ENCODE assay signal across 1 cellular context in the genomic region with DNA sequence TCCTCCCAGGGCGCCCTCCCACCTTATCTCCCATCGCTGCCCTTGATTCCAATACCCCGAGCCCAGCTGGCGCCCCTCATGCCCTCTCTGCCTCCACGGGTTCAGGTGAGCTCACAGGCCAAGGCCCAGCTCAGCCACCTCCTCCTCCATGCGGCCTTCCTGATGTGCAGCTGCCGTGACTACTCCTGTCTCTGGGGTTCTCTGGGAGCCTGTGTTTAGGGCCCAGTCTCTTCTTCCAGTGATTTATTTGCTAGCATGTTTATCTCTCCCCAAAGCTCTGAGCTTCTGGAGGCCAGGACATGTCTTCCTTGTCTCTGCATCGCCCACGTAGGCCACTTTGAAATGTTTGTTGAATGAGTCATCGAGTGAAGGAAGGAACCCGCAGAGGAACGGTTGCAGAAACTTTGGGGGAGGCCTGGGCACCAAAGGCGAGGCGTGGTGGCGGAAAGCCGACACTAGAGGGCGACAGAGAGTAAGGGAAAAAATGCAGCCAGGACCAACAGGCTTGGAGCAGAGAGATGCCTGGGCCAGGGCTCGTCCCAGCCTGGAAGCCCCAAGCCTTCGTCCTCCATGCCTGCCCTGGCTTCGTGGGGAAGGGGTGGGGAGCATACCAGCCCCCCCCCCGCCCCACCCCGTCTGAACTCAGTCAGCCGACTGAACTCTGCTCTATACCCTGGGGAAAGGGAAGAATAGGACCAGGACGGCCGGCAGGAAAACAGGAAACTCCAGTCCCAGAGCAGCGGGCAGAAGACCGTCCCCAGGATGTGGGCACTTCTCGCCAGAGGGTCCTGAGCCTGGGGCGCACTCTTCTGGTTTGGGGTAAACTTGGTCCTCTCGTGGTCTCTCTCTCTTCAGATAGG.
TF ChIP-seq lines count a peak whose summit lies in the region.

No MANE protein-coding gene starts in this region.

TF ChIP-seq in K562, 482 proteins besides CTCF, POLR2A, EP300 and RAD21 (continued from another document and continues in another):
- TF ChIP-seq, protein P1, sequence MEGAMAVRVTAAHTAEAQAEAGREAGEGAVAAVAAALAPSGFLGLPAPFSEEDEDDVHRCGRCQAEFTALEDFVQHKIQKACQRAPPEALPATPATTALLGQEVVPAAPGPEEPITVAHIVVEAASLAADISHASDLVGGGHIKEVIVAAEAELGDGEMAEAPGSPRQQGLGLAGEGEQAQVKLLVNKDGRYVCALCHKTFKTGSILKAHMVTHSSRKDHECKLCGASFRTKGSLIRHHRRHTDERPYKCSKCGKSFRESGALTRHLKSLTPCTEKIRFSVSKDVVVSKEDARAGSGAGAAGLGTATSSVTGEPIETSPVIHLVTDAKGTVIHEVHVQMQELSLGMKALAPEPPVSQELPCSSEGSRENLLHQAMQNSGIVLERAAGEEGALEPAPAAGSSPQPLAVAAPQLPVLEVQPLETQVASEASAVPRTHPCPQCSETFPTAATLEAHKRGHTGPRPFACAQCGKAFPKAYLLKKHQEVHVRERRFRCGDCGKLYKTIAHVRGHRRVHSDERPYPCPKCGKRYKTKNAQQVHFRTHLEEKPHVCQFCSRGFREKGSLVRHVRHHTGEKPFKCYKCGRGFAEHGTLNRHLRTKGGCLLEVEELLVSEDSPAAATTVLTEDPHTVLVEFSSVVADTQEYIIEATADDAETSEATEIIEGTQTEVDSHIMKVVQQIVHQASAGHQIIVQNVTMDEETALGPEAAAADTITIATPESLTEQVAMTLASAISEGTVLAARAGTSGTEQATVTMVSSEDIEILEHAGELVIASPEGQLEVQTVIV (CRISPR knock-in tag; IDR thresholded peaks at IDR 0.05; ENCODE audit: borderline replicate concordance), result no peak
- TF ChIP-seq, protein P2, sequence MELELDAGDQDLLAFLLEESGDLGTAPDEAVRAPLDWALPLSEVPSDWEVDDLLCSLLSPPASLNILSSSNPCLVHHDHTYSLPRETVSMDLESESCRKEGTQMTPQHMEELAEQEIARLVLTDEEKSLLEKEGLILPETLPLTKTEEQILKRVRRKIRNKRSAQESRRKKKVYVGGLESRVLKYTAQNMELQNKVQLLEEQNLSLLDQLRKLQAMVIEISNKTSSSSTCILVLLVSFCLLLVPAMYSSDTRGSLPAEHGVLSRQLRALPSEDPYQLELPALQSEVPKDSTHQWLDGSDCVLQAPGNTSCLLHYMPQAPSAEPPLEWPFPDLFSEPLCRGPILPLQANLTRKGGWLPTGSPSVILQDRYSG (tag; conservative IDR thresholded peaks at IDR 0.05; ENCODE audit: low read depth), result no peak
- TF ChIP-seq, protein P3, sequence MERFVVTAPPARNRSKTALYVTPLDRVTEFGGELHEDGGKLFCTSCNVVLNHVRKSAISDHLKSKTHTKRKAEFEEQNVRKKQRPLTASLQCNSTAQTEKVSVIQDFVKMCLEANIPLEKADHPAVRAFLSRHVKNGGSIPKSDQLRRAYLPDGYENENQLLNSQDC (CRISPR knock-in tag; IDR thresholded peaks at IDR 0.05), result no peak
- TF ChIP-seq TRIM24 (IDR thresholded peaks at IDR 0.05), result peak in 1 of 2 experiments; percentile 59; a peak in 2 of 4 replicates
- TF ChIP-seq MTA2 (IDR thresholded peaks at IDR 0.05; ENCODE audit: low read depth), result 0 out of 2 replicates have a peak, but pooled peaks have one; percentile 27
- TF ChIP-seq DMBX1 (CRISPR knock-in tag; IDR thresholded peaks at IDR 0.05; ENCODE audit: borderline replicate concordance), result no peak
- 0 out of 2 replicates have a peak, but pooled peaks have one; percentile 42 for TF ChIP-seq ZNF766 (CRISPR knock-in tag; conservative IDR thresholded peaks at IDR 0.05)
- no peak for TF ChIP-seq STAT5B (CRISPR knock-in tag; IDR thresholded peaks at IDR 0.05)
- no peak for TF ChIP-seq SAP30 (IDR thresholded peaks at IDR 0.05; ENCODE audit: borderline replicate concordance, insufficient read depth, low read depth, low read length, poor library complexity, severe bottlenecking)
- TF ChIP-seq, protein P4, sequence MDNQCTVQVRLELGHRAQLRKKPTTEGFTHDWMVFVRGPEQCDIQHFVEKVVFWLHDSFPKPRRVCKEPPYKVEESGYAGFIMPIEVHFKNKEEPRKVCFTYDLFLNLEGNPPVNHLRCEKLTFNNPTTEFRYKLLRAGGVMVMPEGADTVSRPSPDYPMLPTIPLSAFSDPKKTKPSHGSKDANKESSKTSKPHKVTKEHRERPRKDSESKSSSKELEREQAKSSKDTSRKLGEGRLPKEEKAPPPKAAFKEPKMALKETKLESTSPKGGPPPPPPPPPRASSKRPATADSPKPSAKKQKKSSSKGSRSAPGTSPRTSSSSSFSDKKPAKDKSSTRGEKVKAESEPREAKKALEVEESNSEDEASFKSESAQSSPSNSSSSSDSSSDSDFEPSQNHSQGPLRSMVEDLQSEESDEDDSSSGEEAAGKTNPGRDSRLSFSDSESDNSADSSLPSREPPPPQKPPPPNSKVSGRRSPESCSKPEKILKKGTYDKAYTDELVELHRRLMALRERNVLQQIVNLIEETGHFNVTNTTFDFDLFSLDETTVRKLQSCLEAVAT (IDR thresholded peaks at IDR 0.05), result peak; percentile 31 to 62; a peak in 1 of 4 replicates
- no peak for TF ChIP-seq ILK (tag; IDR thresholded peaks at IDR 0.05; ENCODE audit: borderline replicate concordance, low read depth)
- TF ChIP-seq ZNF436 (CRISPR knock-in tag; IDR thresholded peaks at IDR 0.05), result peak; percentile 91
- no peak for TF ChIP-seq MCM2 (IDR thresholded peaks at IDR 0.05; ENCODE audit: low read depth)
- TF ChIP-seq, protein P5, sequence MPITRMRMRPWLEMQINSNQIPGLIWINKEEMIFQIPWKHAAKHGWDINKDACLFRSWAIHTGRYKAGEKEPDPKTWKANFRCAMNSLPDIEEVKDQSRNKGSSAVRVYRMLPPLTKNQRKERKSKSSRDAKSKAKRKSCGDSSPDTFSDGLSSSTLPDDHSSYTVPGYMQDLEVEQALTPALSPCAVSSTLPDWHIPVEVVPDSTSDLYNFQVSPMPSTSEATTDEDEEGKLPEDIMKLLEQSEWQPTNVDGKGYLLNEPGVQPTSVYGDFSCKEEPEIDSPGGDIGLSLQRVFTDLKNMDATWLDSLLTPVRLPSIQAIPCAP (CRISPR knock-in tag; IDR thresholded peaks at IDR 0.05; ENCODE audit: borderline replicate concordance), result no peak
- TF ChIP-seq CTBP1 (IDR thresholded peaks at IDR 0.05; ENCODE audit: borderline replicate concordance), result peak; percentile 98
- TF ChIP-seq CBFB (CRISPR knock-in tag; IDR thresholded peaks at IDR 0.05), result peak; percentile 66
- 0 out of 2 replicates have a peak, but pooled peaks have one; percentile 8 for TF ChIP-seq MAFK (IDR thresholded peaks at IDR 0.05; ENCODE audit: low read length)
- TF ChIP-seq, protein P6, sequence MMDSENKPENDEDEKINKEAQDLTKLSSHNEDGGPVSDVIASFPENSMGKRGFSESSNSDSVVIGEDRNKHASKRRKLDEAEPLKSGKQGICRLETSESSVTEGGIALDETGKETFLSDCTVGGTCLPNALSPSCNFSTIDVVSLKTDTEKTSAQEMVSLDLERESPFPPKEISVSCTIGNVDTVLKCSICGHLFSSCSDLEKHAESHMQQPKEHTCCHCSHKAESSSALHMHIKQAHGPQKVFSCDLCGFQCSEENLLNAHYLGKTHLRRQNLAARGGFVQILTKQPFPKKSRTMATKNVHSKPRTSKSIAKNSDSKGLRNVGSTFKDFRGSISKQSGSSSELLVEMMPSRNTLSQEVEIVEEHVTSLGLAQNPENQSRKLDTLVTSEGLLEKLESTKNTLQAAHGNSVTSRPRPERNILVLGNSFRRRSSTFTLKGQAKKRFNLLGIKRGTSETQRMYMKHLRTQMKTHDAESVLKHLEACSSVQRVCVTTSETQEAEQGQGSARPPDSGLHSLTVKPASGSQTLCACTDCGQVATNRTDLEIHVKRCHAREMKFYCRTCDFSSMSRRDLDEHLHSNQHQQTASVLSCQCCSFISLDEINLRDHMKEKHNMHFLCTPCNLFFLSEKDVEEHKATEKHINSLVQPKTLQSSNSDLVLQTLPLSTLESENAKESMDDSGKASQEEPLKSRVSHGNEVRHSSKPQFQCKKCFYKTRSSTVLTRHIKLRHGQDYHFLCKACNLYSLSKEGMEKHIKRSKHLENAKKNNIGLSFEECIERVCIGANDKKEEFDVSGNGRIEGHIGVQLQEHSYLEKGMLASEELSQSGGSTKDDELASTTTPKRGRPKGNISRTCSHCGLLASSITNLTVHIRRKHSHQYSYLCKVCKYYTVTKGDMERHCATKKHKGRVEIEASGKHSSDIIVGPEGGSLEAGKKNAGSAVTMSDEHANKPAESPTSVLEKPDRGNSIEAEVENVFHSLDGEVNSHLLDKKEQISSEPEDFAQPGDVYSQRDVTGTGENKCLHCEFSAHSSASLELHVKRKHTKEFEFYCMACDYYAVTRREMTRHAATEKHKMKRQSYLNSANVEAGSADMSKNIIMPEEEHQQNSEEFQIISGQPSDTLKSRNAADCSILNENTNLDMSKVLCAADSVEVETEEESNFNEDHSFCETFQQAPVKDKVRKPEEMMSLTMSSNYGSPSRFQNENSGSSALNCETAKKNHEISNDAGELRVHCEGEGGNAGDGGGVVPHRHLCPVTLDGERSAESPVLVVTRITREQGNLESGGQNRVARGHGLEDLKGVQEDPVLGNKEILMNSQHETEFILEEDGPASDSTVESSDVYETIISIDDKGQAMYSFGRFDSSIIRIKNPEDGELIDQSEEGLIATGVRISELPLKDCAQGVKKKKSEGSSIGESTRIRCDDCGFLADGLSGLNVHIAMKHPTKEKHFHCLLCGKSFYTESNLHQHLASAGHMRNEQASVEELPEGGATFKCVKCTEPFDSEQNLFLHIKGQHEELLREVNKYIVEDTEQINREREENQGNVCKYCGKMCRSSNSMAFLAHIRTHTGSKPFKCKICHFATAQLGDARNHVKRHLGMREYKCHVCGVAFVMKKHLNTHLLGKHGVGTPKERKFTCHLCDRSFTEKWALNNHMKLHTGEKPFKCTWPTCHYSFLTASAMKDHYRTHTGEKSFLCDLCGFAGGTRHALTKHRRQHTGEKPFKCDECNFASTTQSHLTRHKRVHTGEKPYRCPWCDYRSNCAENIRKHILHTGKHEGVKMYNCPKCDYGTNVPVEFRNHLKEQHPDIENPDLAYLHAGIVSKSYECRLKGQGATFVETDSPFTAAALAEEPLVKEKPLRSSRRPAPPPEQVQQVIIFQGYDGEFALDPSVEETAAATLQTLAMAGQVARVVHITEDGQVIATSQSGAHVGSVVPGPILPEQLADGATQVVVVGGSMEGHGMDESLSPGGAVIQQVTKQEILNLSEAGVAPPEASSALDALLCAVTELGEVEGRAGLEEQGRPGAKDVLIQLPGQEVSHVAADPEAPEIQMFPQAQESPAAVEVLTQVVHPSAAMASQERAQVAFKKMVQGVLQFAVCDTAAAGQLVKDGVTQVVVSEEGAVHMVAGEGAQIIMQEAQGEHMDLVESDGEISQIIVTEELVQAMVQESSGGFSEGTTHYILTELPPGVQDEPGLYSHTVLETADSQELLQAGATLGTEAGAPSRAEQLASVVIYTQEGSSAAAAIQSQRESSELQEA (IDR thresholded peaks at IDR 0.05; ENCODE audit: low read depth), result no peak
- no peak for TF ChIP-seq ZNF668 (CRISPR knock-in tag; IDR thresholded peaks at IDR 0.05)
- TF ChIP-seq, protein P7, sequence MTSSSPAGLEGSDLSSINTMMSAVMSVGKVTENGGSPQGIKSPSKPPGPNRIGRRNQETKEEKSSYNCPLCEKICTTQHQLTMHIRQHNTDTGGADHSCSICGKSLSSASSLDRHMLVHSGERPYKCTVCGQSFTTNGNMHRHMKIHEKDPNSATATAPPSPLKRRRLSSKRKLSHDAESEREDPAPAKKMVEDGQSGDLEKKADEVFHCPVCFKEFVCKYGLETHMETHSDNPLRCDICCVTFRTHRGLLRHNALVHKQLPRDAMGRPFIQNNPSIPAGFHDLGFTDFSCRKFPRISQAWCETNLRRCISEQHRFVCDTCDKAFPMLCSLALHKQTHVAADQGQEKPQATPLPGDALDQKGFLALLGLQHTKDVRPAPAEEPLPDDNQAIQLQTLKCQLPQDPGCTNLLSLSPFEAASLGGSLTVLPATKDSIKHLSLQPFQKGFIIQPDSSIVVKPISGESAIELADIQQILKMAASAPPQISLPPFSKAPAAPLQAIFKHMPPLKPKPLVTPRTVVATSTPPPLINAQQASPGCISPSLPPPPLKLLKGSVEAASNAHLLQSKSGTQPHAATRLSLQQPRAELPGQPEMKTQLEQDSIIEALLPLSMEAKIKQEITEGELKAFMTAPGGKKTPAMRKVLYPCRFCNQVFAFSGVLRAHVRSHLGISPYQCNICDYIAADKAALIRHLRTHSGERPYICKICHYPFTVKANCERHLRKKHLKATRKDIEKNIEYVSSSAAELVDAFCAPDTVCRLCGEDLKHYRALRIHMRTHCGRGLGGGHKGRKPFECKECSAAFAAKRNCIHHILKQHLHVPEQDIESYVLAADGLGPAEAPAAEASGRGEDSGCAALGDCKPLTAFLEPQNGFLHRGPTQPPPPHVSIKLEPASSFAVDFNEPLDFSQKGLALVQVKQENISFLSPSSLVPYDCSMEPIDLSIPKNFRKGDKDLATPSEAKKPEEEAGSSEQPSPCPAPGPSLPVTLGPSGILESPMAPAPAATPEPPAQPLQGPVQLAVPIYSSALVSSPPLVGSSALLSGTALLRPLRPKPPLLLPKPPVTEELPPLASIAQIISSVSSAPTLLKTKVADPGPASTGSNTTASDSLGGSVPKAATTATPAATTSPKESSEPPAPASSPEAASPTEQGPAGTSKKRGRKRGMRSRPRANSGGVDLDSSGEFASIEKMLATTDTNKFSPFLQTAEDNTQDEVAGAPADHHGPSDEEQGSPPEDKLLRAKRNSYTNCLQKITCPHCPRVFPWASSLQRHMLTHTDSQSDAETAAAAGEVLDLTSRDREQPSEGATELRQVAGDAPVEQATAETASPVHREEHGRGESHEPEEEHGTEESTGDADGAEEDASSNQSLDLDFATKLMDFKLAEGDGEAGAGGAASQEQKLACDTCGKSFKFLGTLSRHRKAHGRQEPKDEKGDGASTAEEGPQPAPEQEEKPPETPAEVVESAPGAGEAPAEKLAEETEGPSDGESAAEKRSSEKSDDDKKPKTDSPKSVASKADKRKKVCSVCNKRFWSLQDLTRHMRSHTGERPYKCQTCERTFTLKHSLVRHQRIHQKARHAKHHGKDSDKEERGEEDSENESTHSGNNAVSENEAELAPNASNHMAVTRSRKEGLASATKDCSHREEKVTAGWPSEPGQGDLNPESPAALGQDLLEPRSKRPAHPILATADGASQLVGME (CRISPR knock-in tag; IDR thresholded peaks at IDR 0.05), result 0 out of 2 replicates have a peak, but pooled peaks have one; percentile 27
- TF ChIP-seq SMAD2 (IDR thresholded peaks at IDR 0.05; ENCODE audit: low read depth, low read length), result 0 out of 2 replicates have a peak, but pooled peaks have one; percentile 31
- TF ChIP-seq TAF1 (IDR thresholded peaks at IDR 0.05; ENCODE audit: control insufficient read depth, extremely low read depth, insufficient read depth, low read length, severe bottlenecking), result peak; percentile 31
- TF ChIP-seq ZNF644 (tag; IDR thresholded peaks at IDR 0.05; ENCODE audit: low read depth), result no peak
- peak in 1 of 2 experiments; percentile 49; a peak in 1 of 4 replicates for TF ChIP-seq SRF (CRISPR knock-in tag; IDR thresholded peaks at IDR 0.05)
- TF ChIP-seq PHF21A (IDR thresholded peaks at IDR 0.05; ENCODE audit: borderline replicate concordance, low read depth), result peak; percentile 97
- TF ChIP-seq MEIS2 (IDR thresholded peaks at IDR 0.05; ENCODE audit: partially characterized antibody), result peak; percentile 95
- TF ChIP-seq EHMT2 (IDR thresholded peaks at IDR 0.05), result 0 out of 2 replicates have a peak, but pooled peaks have one; percentile 13
- TF ChIP-seq ZFP36 (IDR thresholded peaks at IDR 0.05; ENCODE audit: low read depth, low read length, partially characterized antibody), result peak; percentile 99
